Comparison of ENCODE assay signal across 11 cellular contexts in the genomic region with DNA sequence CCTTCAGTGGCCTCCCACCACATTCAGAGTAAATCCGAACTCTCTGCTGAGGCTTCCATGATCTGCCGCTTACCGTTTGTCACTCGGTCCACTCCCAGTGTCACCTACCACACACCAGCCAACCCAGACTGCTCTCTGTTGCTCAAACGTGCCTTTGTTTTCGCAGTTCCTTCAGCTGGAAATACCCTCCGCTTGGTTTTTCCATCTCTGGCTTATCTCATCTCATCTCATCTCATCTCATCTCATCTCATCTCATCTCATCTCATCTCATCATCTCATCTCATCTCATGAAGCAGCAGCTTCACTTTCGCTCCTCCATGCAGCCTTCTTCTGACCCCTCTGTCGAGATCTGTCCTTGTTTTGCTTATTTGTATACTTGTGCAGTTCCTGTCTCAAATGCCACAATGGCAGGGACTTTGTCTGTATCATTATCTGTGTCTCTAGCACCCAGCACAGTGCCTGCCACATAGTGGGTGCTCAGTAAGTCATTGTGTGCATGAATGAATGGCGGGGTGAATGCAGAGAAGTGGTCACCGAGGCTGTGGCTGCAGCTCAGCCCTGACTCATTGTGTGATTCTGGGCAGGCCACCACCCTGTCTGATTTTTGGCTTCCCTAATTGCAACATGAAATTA.
A peak's percentile ranks its signal among the peaks of the same experiment; 100 is the strongest.
DNase-seq lines count a peak whose midpoint lies in the region; ATAC-seq lines count a peak whose summit lies in the region.
"Had no signal": no experiment of that assay in that cellular context is flagged by ENCODE, and none has a peak within 500 bp of the region (broad histone marks: within the 10 kb centered on the region; RNA-seq: fewer than 3 reads in every experiment).

No MANE protein-coding gene starts in this region.

- peaks cover 59% of the 10 kb centered on the region for H3K4me1 Mint-ChIP-seq in activated naive CD8-positive, alpha-beta T cell (ENCODE audit: low read depth)
- H3K4me1 Mint-ChIP-seq in stimulated activated effector memory CD8-positive, alpha-beta T cell treated with anti-CD3 and anti-CD28 coated beads, Interleukin-12 subunit alpha, Interleukin-12 subunit beta, amount 100 ng/mL, for 72 hours = peaks cover 66% of the 10 kb centered on the region

- H3K9me3 Mint-ChIP-seq in activated naive CD8-positive, alpha-beta T cell (ENCODE audit: low read depth) = no peaks in the 10 kb centered on the region
- no peaks in the 10 kb centered on the region for H3K9me3 Mint-ChIP-seq in stimulated activated effector memory CD8-positive, alpha-beta T cell treated with anti-CD3 and anti-CD28 coated beads, Interleukin-12 subunit alpha, Interleukin-12 subunit beta, amount 100 ng/mL, for 72 hours

- ATAC-seq in stimulated activated effector memory CD8-positive, alpha-beta T cell treated with anti-CD3 and anti-CD28 coated beads, Interleukin-12 subunit alpha, Interleukin-12 subunit beta, amount 100 ng/mL, for 72 hours = peak; percentile 85
- no peak for ATAC-seq in HG03135 (IDR thresholded peaks at IDR 0.05; ENCODE audit: unreplicated experiment)

- no peaks in the 10 kb centered on the region for H3K36me3 Mint-ChIP-seq in activated naive CD8-positive, alpha-beta T cell
- H3K36me3 Mint-ChIP-seq in stimulated activated effector memory CD8-positive, alpha-beta T cell treated with anti-CD3 and anti-CD28 coated beads, Interleukin-12 subunit alpha, Interleukin-12 subunit beta, amount 100 ng/mL, for 72 hours = peaks cover 7% of the 10 kb centered on the region

- DNase-seq in SIG-M5 treated with dmso at 0.1 percent for 504 hours (lab: John Stamatoyannopoulos, UW; ENCODE audit: unreplicated experiment) (peak; percentile 60), SIG-M5 (lab: John Stamatoyannopoulos, UW) (no peak), MV-4-11 (lab: John Stamatoyannopoulos, UW) (peak; percentile 83), NCI-H146 (lab: John Stamatoyannopoulos, UW) (no peak), NCI-H446 (lab: John Stamatoyannopoulos, UW) (no peak)
- DNase-seq in stimulated activated effector memory CD8-positive, alpha-beta T cell treated with anti-CD3 and anti-CD28 coated beads, Interleukin-12 subunit alpha, Interleukin-12 subunit beta, amount 100 ng/mL, for 72 hours (ENCODE audit: low spot score in 2 of 2) = peak in 1 of 2 donors; percentile 70
- DNase-seq: esophagus squamous epithelium, NCI-H2227 treated with DMSO at 0.1 percent for 48 hours, SJCRH30 had no signal

- peak overlapping the region; percentile 93 for H3K27ac Mint-ChIP-seq in activated naive CD8-positive, alpha-beta T cell
- H3K27ac Mint-ChIP-seq in stimulated activated effector memory CD8-positive, alpha-beta T cell treated with anti-CD3 and anti-CD28 coated beads, Interleukin-12 subunit alpha, Interleukin-12 subunit beta, amount 100 ng/mL, for 72 hours = peak overlapping the region; percentile 87

- H3K27me3 Mint-ChIP-seq in activated naive CD8-positive, alpha-beta T cell = no peaks in the 10 kb centered on the region

- H3K4me3 Mint-ChIP-seq in activated naive CD8-positive, alpha-beta T cell = peak overlapping the region; percentile 67
- peak overlapping the region; percentile 62 for H3K4me3 Mint-ChIP-seq in stimulated activated effector memory CD8-positive, alpha-beta T cell treated with anti-CD3 and anti-CD28 coated beads, Interleukin-12 subunit alpha, Interleukin-12 subunit beta, amount 100 ng/mL, for 72 hours

Comparison
In these comparisons a context has a peak if more than half of its experiments do, and no peak if none do; other contexts are left out.
1. DNase-seq: peak in SIG-M5 treated with dmso at 0.1 percent for 504 hours (single experiment) and MV-4-11 (single experiment); none in SIG-M5 (single experiment), NCI-H146 (single experiment) and NCI-H446 (0 of 2).